Comparison of ENCODE assay signal across 11 cellular contexts in the genomic region with DNA sequence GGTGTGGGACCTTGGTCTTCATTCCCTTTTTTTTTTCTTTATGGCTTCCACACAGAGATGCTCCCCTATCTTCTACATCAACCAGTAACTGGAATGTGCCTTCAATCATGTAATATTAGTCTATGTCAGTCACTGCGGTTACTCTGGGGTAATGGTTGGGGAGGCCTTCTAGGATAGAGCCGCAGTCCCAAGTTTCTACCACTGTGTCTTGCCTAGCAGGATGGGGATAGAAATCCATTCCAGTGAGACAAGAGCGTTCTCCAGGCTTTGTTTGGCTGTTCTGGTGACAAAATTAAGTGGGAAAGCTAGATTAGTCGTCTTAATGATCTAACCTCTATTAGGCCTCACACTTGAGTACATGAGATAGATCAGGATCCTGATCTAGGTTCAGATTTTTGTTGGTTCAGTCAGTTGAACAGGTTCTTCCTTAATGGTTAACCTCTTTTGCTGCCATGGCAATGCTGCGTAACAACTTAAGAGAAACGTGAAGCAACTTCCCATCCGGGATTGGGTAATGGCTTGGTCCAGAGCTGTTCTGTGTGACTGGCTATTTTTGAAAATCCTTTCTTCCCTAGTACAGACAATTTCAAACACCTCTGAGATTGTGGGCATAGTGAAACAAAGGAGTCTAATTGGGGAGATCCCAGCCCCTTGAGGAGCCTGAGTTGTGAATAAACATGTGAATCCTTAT. TPM values are rescaled to one million over a fixed set of nuclear protein-coding genes. Genes with fewer than 3 reads are reported as not detected.
DNase-seq lines count a peak whose midpoint lies in the region; ATAC-seq and TF ChIP-seq lines count a peak whose summit lies in the region.
"Had no signal": no experiment of that assay in that cellular context is flagged by ENCODE, and none has a peak within 500 bp of the region (broad histone marks: within the 10 kb centered on the region; RNA-seq: fewer than 3 reads in every experiment).

No MANE protein-coding gene starts in this region.

- H3K4me1 Mint-ChIP-seq in T-helper 17 cell: peaks cover 21% of the 10 kb centered on the region
- peaks cover 4 to 8% of the 10 kb centered on the region in 2 donors for H3K4me1 Mint-ChIP-seq in immature natural killer cell

- H3K4me3 Mint-ChIP-seq in T-helper 17 cell: no peak overlapping the region
- no peak overlapping the region for H3K4me3 Mint-ChIP-seq in immature natural killer cell

- WGBS in GM23248 (ENCODE audit: low coverage in 1 of 2, low lambda C conversion rate in 2 of 2, missing lambda C conversion rate in 2 of 2), 2 experiments: 75 to 77% methylated on average over 7 of the region's 7 CpGs
- 86 to 87% methylated on average over 7 of the region's 7 CpGs for WGBS in sigmoid colon, 2 donors

- H3K9me2 ChIP-seq in GM23248 (ENCODE audit: insufficient read depth): no peaks in the 10 kb centered on the region

- H3K4me1 ChIP-seq in GM23248 (ENCODE audit: insufficient read depth) (peaks cover 5% of the 10 kb centered on the region; the same call in 1 of the 2 replicates), sigmoid colon (peaks cover 0 to 9% (median 3%) of the 10 kb centered on the region in 4 donors)

- H3K9ac ChIP-seq in GM23248: no peak overlapping the region

- no peaks in the 10 kb centered on the region for H3K27me3 ChIP-seq in GM23248 (replicated peaks; ENCODE audit: insufficient read depth)
- H3K27me3 ChIP-seq in sigmoid colon: no peaks in the 10 kb centered on the region
- H3K27me3 ChIP-seq: esophagus muscularis mucosa had no signal

- intact Hi-C loops in sigmoid colon (cut with DNase I): no loop called here

- H3K36me3 Mint-ChIP-seq in T-helper 17 cell (ENCODE audit: low read depth): peaks cover 7% of the 10 kb centered on the region
- H3K36me3 Mint-ChIP-seq in immature natural killer cell: peaks cover 19 to 50% (median 48%) of the 10 kb centered on the region in 3 donors

- ATAC-seq in T-helper 17 cell (peak; percentile 27), GM18868 (IDR thresholded peaks at IDR 0.05; ENCODE audit: unreplicated experiment) (no peak), GM21447 (IDR thresholded peaks at IDR 0.05; ENCODE audit: unreplicated experiment) (no peak)

- H3K27me3 Mint-ChIP-seq in T-helper 17 cell: no peaks in the 10 kb centered on the region
- peaks cover 0 to 2% (median 2%) of the 10 kb centered on the region in 3 donors for H3K27me3 Mint-ChIP-seq in immature natural killer cell (ENCODE audit: low read depth in 3 of 3)

- no peak for TF ChIP-seq CTCF in sigmoid colon (IDR thresholded peaks at IDR 0.05)

- no peak overlapping the region for H3K4me2 ChIP-seq in GM23248 (ENCODE audit: unreplicated experiment)

- H2AFZ ChIP-seq in GM23248: no peak overlapping the region

- H3K9me3 Mint-ChIP-seq in immature natural killer cell: no peaks in the 10 kb centered on the region

- DNase-seq in GM23248 (peak; percentile 27), T-helper 17 cell (no peak), immature natural killer cell (no peak), sigmoid colon (peak; percentile 74), occipital lobe (lab: John Stamatoyannopoulos, UW) (no peak), NCI-H1436 (lab: John Stamatoyannopoulos, UW) (no peak)
- DNase-seq: activated CD8-positive, alpha-beta memory T cell treated with anti-CD3 and anti-CD28 coated beads, Interleukin-2, amount 50 U/mL, for 4 hours; NCI-H187 treated with DMSO at 0.1 percent for 48 hours had no signal

- H3K79me2 ChIP-seq in GM23248 (ENCODE audit: insufficient read depth): peaks cover 100% of the 10 kb centered on the region

- H3K27ac Mint-ChIP-seq in T-helper 17 cell (peak overlapping the region; percentile 87), immature natural killer cell (peak overlapping the region in 4 of 6 donors; percentile 10 to 42 (median 23))

- peaks cover 61% of the 10 kb centered on the region for H3F3A ChIP-seq in GM23248 (ENCODE audit: insufficient read depth)

- H3K9me3 ChIP-seq in GM23248 (ENCODE audit: low read depth): no peaks in the 10 kb centered on the region
- no peaks in the 10 kb centered on the region for H3K9me3 ChIP-seq in T-helper 17 cell (ENCODE audit: control insufficient read depth, low read length, poor library complexity, severe bottlenecking)
- no peaks in the 10 kb centered on the region for H3K9me3 ChIP-seq in sigmoid colon
- H3K9me3 ChIP-seq: esophagus muscularis mucosa had no signal

- H3K36me3 ChIP-seq in GM23248 (ENCODE audit: low read depth) (peaks cover 90% of the 10 kb centered on the region), sigmoid colon (peaks cover 15 to 100% (median 72%) of the 10 kb centered on the region in 4 donors)

- no peak for TF ChIP-seq POLR2A in sigmoid colon (IDR thresholded peaks at IDR 0.05)

- in situ Hi-C loops in GM23248 (cut with MboI): no loop called here

- no peaks in the 10 kb centered on the region for H4K20me1 ChIP-seq in GM23248 (ENCODE audit: insufficient read depth)

- H3K4me3 ChIP-seq in GM23248: no peak overlapping the region
- no peak overlapping the region for H3K4me3 ChIP-seq in sigmoid colon
- H3K4me3 ChIP-seq: esophagus muscularis mucosa had no signal

- TF ChIP-seq EP300 in sigmoid colon (IDR thresholded peaks at IDR 0.05): no peak

- peak overlapping the region; percentile 23 for H3K27ac ChIP-seq in GM23248
- H3K27ac ChIP-seq in sigmoid colon: peak overlapping the region; percentile 18 to 50 (median 22)

RNA-seq across cellular contexts. Expression of a gene that starts 8.7 kb away (rescaled TPM):
- total RNA-seq in GM23248 (2014; rRNA removed; shearing (Covaris generic)): 45.3 and 76.1 TPM in 2 replicates
- 8.9 and 9.0 TPM in 2 replicates for polyA plus RNA-seq in GM23248 (2016; fragmentation: Nextera tagmentation; extraction: Ambion mirVana)
- total RNA-seq in T-helper 17 cell: 100 to 1,000 TPM; 101 to 106 TPM
- polyA plus RNA-seq in immature natural killer cell: 10 to 100 TPM in 2 of 3 donors, 1 to 10 TPM in 1; 5.6 to 16.2 (median 11.1) TPM
- total RNA-seq in sigmoid colon: 10 to 100 TPM; 52.3 to 92.2 (median 58.0) TPM
- 10 to 100 TPM; 29.4 to 63.5 (median 34.0) TPM for polyA plus RNA-seq in sigmoid colon
- 89.2 TPM for total RNA-seq in occipital lobe

RNA-seq across cellular contexts. Expression of a gene that starts 9.8 kb away (rescaled TPM):
- 28.7 and 49.3 TPM in 2 replicates for total RNA-seq in GM23248 (2014; rRNA removed; shearing (Covaris generic))
- polyA plus RNA-seq in GM23248 (2016; fragmentation: Nextera tagmentation; extraction: Ambion mirVana): 37.1 and 39.1 TPM in 2 replicates
- 100 to 1,000 TPM; 168 to 176 TPM for total RNA-seq in T-helper 17 cell
- polyA plus RNA-seq in immature natural killer cell: 10 to 100 TPM; 24.5 to 53.5 (median 27.7) TPM
- 10 to 100 TPM; 60.2 to 94.4 (median 70.7) TPM for total RNA-seq in sigmoid colon
- polyA plus RNA-seq in sigmoid colon: 10 to 100 TPM; 22.4 to 42.3 (median 24.0) TPM
- total RNA-seq in occipital lobe: 43.8 TPM

RNA-seq across cellular contexts. Expression of a gene that starts 30.1 kb away (rescaled TPM):
- total RNA-seq in GM23248 (2014; rRNA removed; shearing (Covaris generic)): 0.76 and 2.4 TPM in 2 replicates
- polyA plus RNA-seq in GM23248 (2016; fragmentation: Nextera tagmentation; extraction: Ambion mirVana): 4.6 and 5.4 TPM in 2 replicates
- 100 to 1,000 TPM; 102 to 145 TPM for total RNA-seq in T-helper 17 cell
- polyA plus RNA-seq in immature natural killer cell: 1 to 10 TPM in 1 of 3 donors, under 1 TPM in 1, not detected in 1; 0.49 to 2.8 TPM
- 10 to 100 TPM in 3 of 4 donors, 1 to 10 TPM in 1; 4.1 to 12.8 (median 11.9) TPM for total RNA-seq in sigmoid colon
- 10 to 100 TPM in 1 of 3 donors, 1 to 10 TPM in 2; 4.4 to 11.4 (median 8.1) TPM for polyA plus RNA-seq in sigmoid colon
- total RNA-seq in occipital lobe: 0.78 TPM

RNA-seq across cellular contexts. Expression of a gene that starts 46.8 kb away (rescaled TPM):
- 0.51 and 0.76 TPM in 2 replicates for total RNA-seq in GM23248 (2014; rRNA removed; shearing (Covaris generic))
- polyA plus RNA-seq in GM23248 (2016; fragmentation: Nextera tagmentation; extraction: Ambion mirVana): 0.77 and 0.96 TPM in 2 replicates
- 10 to 100 TPM in 1 of 2 donors, 1 to 10 TPM in 1; 6.9 to 10.5 TPM for total RNA-seq in T-helper 17 cell
- not detected for polyA plus RNA-seq in immature natural killer cell
- 1 to 10 TPM in 3 of 4 donors, under 1 TPM in 1; 0.99 to 4.3 (median 2.6) TPM for total RNA-seq in sigmoid colon
- 10 to 100 TPM; 48.0 to 85.0 (median 66.8) TPM for polyA plus RNA-seq in sigmoid colon
- total RNA-seq in occipital lobe: 17.0 TPM

Comparison
In these comparisons a context has a peak if more than half of its experiments do, and no peak if none do; other contexts are left out.
1. DNase-seq: peak in GM23248 (single experiment) and sigmoid colon (single experiment); none in T-helper 17 cell (0 of 3), immature natural killer cell (0 of 3), occipital lobe (single experiment) and NCI-H1436 (single experiment).
2. RNA of a gene that starts 30.1 kb away (total RNA-seq): 102 to 145 TPM in T-helper 17 cell; 4.1 to 12.8 TPM in sigmoid colon, 0.76 to 2.4 TPM in GM23248 and 0.78 TPM in occipital lobe (single experiment); every median in the first group is over 4 times any median in the second.